ENCODE assay signal across 18 cellular contexts in the genomic region with DNA sequence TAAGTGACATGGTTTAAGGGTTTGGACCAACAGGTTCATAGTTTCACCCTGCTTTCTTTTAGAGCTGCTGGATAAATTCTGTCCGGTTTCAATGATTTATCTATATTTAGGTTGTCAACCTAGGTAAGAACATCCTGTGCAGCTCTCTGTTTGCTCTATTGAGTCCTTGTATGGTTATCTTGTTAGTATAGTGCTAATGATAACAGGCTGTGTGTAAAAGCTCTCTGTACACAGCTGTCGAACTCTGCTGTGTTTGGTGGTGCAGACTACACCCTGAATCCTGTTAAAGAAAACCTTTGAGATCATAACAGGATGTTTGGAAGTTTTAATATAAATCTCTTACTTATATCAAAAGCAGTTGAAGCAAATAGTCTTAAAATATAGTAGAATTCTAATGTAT.
DNase-seq lines count a peak whose midpoint lies in the region; ATAC-seq and TF ChIP-seq lines count a peak whose summit lies in the region.
"Had no signal": no experiment of that assay in that cellular context is flagged by ENCODE, and none has a peak within 500 bp of the region (broad histone marks: within the 10 kb centered on the region; RNA-seq: fewer than 3 reads in every experiment).

No MANE protein-coding gene starts in this region.

- no peak for DNase-seq in left ventricle myocardium superior
- DNase-seq in right atrium auricular region (ENCODE audit: low spot score): no peak
- DNase-seq in NCI-H510A (lab: John Stamatoyannopoulos, UW): peak; percentile 38
- DNase-seq in glutamatergic neuron: no peak
- DNase-seq in activated naive CD8-positive, alpha-beta T cell treated with anti-CD3 and anti-CD28 coated beads for 36 hours: no peak
- DNase-seq in dermis blood vessel endothelial cell: no peak
- DNase-seq in sciatic nerve (ENCODE audit: low spot score): no peak
- DNase-seq: ACHN; activated gamma-delta T cell; amniotic stem cell; CD4-positive, CD25-positive, alpha-beta regulatory T cell; cerebellar nuclear complex; HCEC 1CT; NCI-H226; PC-9; stimulated activated CD4-positive, alpha-beta T cell treated with anti-CD3 and anti-CD28 coated beads, Interleukin-2, amount 100 ng/mL, for 48 hours had no signal

- no peaks in the 10 kb centered on the region for H3K4me1 ChIP-seq in right atrium auricular region
- H3K4me1 ChIP-seq: vagina had no signal

- no peak overlapping the region for H3K4me3 ChIP-seq in right atrium auricular region
- H3K4me3 ChIP-seq: PC-9, vagina had no signal

- intact Hi-C loops in left ventricle myocardium superior (cut with micrococcal nuclease): no loop called here
- intact Hi-C loops in sciatic nerve (cut with DNase I): loop anchor here (5.0 kb wide), 1 partner anchor 443 kb away; no protein-coding TSS in a partner anchor

- H3K36me3 Mint-ChIP-seq in glutamatergic neuron (ENCODE audit: unreplicated experiment): no peaks in the 10 kb centered on the region
- H3K36me3 Mint-ChIP-seq in activated naive CD8-positive, alpha-beta T cell treated with anti-CD3 and anti-CD28 coated beads for 36 hours: no peaks in the 10 kb centered on the region
- H3K36me3 Mint-ChIP-seq: CD4-positive, CD25-positive, alpha-beta regulatory T cell had no signal

- peaks cover 3% of the 10 kb centered on the region for H3K27me3 Mint-ChIP-seq in glutamatergic neuron (ENCODE audit: unreplicated experiment)
- H3K27me3 Mint-ChIP-seq in activated naive CD8-positive, alpha-beta T cell treated with anti-CD3 and anti-CD28 coated beads for 36 hours: no peaks in the 10 kb centered on the region

- TF ChIP-seq CTCF in right atrium auricular region (IDR thresholded peaks at IDR 0.05) (no peak), glutamatergic neuron (IDR thresholded peaks at IDR 0.05; ENCODE audit: partially characterized antibody, unreplicated experiment) (no peak)

- no peaks in the 10 kb centered on the region for H3K36me3 ChIP-seq in right atrium auricular region
- H3K36me3 ChIP-seq: vagina had no signal

- peaks cover 3% of the 10 kb centered on the region for H3K9me3 Mint-ChIP-seq in glutamatergic neuron (ENCODE audit: unreplicated experiment)
- H3K9me3 Mint-ChIP-seq in activated naive CD8-positive, alpha-beta T cell treated with anti-CD3 and anti-CD28 coated beads for 36 hours: no peaks in the 10 kb centered on the region
- H3K9me3 Mint-ChIP-seq: CD4-positive, CD25-positive, alpha-beta regulatory T cell had no signal

- H3K27ac Mint-ChIP-seq in glutamatergic neuron (ENCODE audit: unreplicated experiment): peak overlapping the region; percentile 50
- no peak overlapping the region for H3K27ac Mint-ChIP-seq in activated naive CD8-positive, alpha-beta T cell treated with anti-CD3 and anti-CD28 coated beads for 36 hours
- H3K27ac Mint-ChIP-seq: CD4-positive, CD25-positive, alpha-beta regulatory T cell had no signal

- H3K4me3 Mint-ChIP-seq in glutamatergic neuron (ENCODE audit: unreplicated experiment): no peak overlapping the region
- no peak overlapping the region for H3K4me3 Mint-ChIP-seq in activated naive CD8-positive, alpha-beta T cell treated with anti-CD3 and anti-CD28 coated beads for 36 hours
- H3K4me3 Mint-ChIP-seq: CD4-positive, CD25-positive, alpha-beta regulatory T cell had no signal

- H3K27me3 ChIP-seq in right atrium auricular region: no peaks in the 10 kb centered on the region
- H3K27me3 ChIP-seq: vagina had no signal

- no peak overlapping the region for H3K27ac ChIP-seq in right atrium auricular region
- H3K27ac ChIP-seq: PC-9, vagina had no signal

- H3K9me3 ChIP-seq in right atrium auricular region: no peaks in the 10 kb centered on the region
- H3K9me3 ChIP-seq: vagina had no signal

- H3K4me1 Mint-ChIP-seq in glutamatergic neuron (ENCODE audit: low read depth, unreplicated experiment): peaks cover 47% of the 10 kb centered on the region
- no peaks in the 10 kb centered on the region for H3K4me1 Mint-ChIP-seq in activated naive CD8-positive, alpha-beta T cell treated with anti-CD3 and anti-CD28 coated beads for 36 hours
- H3K4me1 Mint-ChIP-seq: CD4-positive, CD25-positive, alpha-beta regulatory T cell had no signal

- ATAC-seq in left ventricle myocardium superior (peak; percentile 68), HG03378 (IDR thresholded peaks at IDR 0.05; ENCODE audit: unreplicated experiment) (no peak), sciatic nerve (no peak)
